ENCODE assay signal across 35 cellular contexts in the genomic region with DNA sequence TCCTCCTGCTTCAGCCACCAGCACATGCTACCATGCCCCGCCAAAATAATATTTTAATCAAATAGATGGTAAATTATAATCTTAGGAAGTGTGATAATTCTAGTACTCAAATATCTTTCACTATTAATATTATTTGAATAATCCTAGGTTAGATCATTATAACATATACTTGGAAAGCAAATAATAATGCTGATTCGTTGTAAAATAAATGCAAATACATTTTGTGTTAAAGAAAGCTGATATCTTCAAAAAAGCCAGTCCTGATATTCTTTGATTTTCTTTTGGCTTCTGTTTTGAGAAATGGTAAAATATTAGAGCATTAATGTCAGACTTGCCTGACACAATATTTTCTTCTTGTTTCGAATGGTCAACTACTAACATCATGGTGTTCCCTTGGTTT.
"Had no signal": no experiment of that assay in that cellular context is flagged by ENCODE, and none has a peak within 500 bp of the region (broad histone marks: within the 10 kb centered on the region; RNA-seq: fewer than 3 reads in every experiment).

No MANE protein-coding gene starts in this region.

- H3K9me3 ChIP-seq: MG63 had no signal

- H3K27me3 ChIP-seq: MG63 had no signal

- DNase-seq: Karpas-422, Kasumi-1, MG63, MM.1S, MV-4-11, NCI-H1048, NCI-H1092, NCI-H1092 treated with DMSO at 0.1 percent for 48 hours, NCI-H1105, NCI-H1105 treated with DMSO at 0.1 percent for 48 hours, NCI-H1417, NCI-H1417 treated with DMSO at 0.1 percent for 48 hours, NCI-H1436, NCI-H1436 treated with DMSO at 0.1 percent for 48 hours, NCI-H146, NCI-H1694, NCI-H1694 treated with DMSO at 0.1 percent for 48 hours, NCI-H187, NCI-H187 treated with DMSO at 0.1 percent for 48 hours, NCI-H1930, NCI-H2029, NCI-H2029 treated with DMSO at 0.1 percent for 48 hours, NCI-H2081, NCI-H2081 treated with DMSO at 0.1 percent for 48 hours, NCI-H2107, NCI-H2171, NCI-H2171 treated with DMSO at 0.1 percent for 48 hours, NCI-H2227 treated with DMSO at 0.1 percent for 48 hours, NCI-H226, NCI-H345, NCI-H446, NCI-H446 treated with DMSO at 0.1 percent for 48 hours, NCI-H510A, NCI-H510A treated with DMSO at 0.1 percent for 48 hours, NCI-H524 treated with DMSO at 0.1 percent for 48 hours had no signal

- H3K36me3 ChIP-seq: MG63 had no signal

- H3K4me3 ChIP-seq: MG63 had no signal
